16 cellular contexts compared by ENCODE assay signal in genomic region chr2:18690342-18690741, GRCh38.
A peak's percentile ranks its signal among the peaks of the same experiment; 100 is the strongest.
DNase-seq lines count a peak whose midpoint lies in the region; ATAC-seq and TF ChIP-seq lines count a peak whose summit lies in the region.
"Had no signal": no experiment of that assay in that cellular context is flagged by ENCODE, and none has a peak within 500 bp of the region (broad histone marks: within the 10 kb centered on the region; RNA-seq: fewer than 3 reads in every experiment).

No MANE protein-coding gene starts in this region.

- H3K27ac Mint-ChIP-seq in neural crest cell (ENCODE audit: unreplicated experiment) = no peak overlapping the region
- H3K27ac Mint-ChIP-seq: activated naive CD8-positive, alpha-beta T cell; T-helper 17 cell had no signal

- peaks cover 12% of the 10 kb centered on the region for H3K27me3 Mint-ChIP-seq in neural crest cell (ENCODE audit: low read depth)
- H3K27me3 Mint-ChIP-seq: activated naive CD8-positive, alpha-beta T cell; T-helper 17 cell had no signal

- no peak overlapping the region for H3K4me3 ChIP-seq in choroid plexus epithelial cell (ENCODE audit: low read depth, low read length)
- H3K4me3 ChIP-seq: coronary artery, K562, lower lobe of right lung had no signal

- no peaks in the 10 kb centered on the region for H3K4me1 Mint-ChIP-seq in neural crest cell
- H3K4me1 Mint-ChIP-seq: T-helper 17 cell had no signal

- H3K9me3 Mint-ChIP-seq in neural crest cell = no peaks in the 10 kb centered on the region

- ATAC-seq in GM19397 (IDR thresholded peaks at IDR 0.05; ENCODE audit: unreplicated experiment) (no peak), GM21447 (IDR thresholded peaks at IDR 0.05; ENCODE audit: unreplicated experiment) (no peak)
- ATAC-seq: K562, lower lobe of right lung, T-helper 17 cell had no signal

- peak; percentile 15 for DNase-seq in DMS53 (lab: John Stamatoyannopoulos, UW)
- no peak for DNase-seq in DMS53 treated with DMSO at 0.1 percent for 48 hours (lab: John Stamatoyannopoulos, UW; ENCODE audit: unreplicated experiment)
- DNase-seq in choroid plexus epithelial cell (ENCODE audit: low read depth) = no peak
- DNase-seq in neural crest cell (ENCODE audit: low read depth, low spot score) = peak; percentile 1
- DNase-seq in NCI-H2227 (lab: John Stamatoyannopoulos, UW; ENCODE audit: unreplicated experiment) = no peak
- DNase-seq: 8988T, lower lobe of right lung, NCI-H2107, nucleus accumbens, T-helper 17 cell had no signal

- no peaks in the 10 kb centered on the region for H3K36me3 Mint-ChIP-seq in neural crest cell (ENCODE audit: low read depth)

- H3K4me3 Mint-ChIP-seq in neural crest cell = no peak overlapping the region
- H3K4me3 Mint-ChIP-seq: activated naive CD8-positive, alpha-beta T cell; T-helper 17 cell had no signal

- TF ChIP-seq CTCF in LNCAP (IDR thresholded peaks at IDR 0.05) = peak; percentile 34; the same call in 1 of the 2 replicates
- TF ChIP-seq CTCF in choroid plexus epithelial cell (conservative IDR thresholded peaks at IDR 0.05; ENCODE audit: low read depth, low read length) = peak; percentile 35
- TF ChIP-seq CTCF in neural crest cell (conservative IDR thresholded peaks at IDR 0.05) = peak; percentile 31

Comparison
In these comparisons a context has a peak if more than half of its experiments do, and no peak if none do; other contexts are left out.
1. DNase-seq: peak in DMS53 (single experiment) and neural crest cell (single experiment); none in DMS53 treated with DMSO at 0.1 percent for 48 hours (single experiment), choroid plexus epithelial cell (single experiment) and NCI-H2227 (single experiment).
2. Peak in every context shown above with its lines, with median percentiles within 50 percentile points of each other: CTCF ChIP-seq.